In genomic region chr1:70358921-70359564, GRCh38 we compare ENCODE assay signal across 14 cellular contexts. TPM values are rescaled to one million over a fixed set of nuclear protein-coding genes. Genes with fewer than 3 reads are reported as not detected.
DNase-seq lines count a peak whose midpoint lies in the region; ATAC-seq and TF ChIP-seq lines count a peak whose summit lies in the region.
"Had no signal": no experiment of that assay in that cellular context is flagged by ENCODE, and none has a peak within 500 bp of the region (broad histone marks: within the 10 kb centered on the region; RNA-seq: fewer than 3 reads in every experiment).

No MANE protein-coding gene starts in this region.

- no peak overlapping the region for H3K27ac Mint-ChIP-seq in activated naive CD4-positive, alpha-beta T cell treated with anti-CD3 and anti-CD28 coated beads, Interleukin-2, amount 10 ng/mL, durations not matched to agents 7 days and 5 days
- H3K27ac Mint-ChIP-seq: activated CD8-positive, alpha-beta T cell treated with anti-CD3 and anti-CD28 coated beads, Interleukin-2, amount 10 ng/mL, durations not matched to agents 7 days and 5 days had no signal

- ATAC-seq in GM18508 (IDR thresholded peaks at IDR 0.05; ENCODE audit: insufficient read depth, unreplicated experiment) (peak; percentile 65), GM21576 (IDR thresholded peaks at IDR 0.05; ENCODE audit: unreplicated experiment) (peak; percentile 27), HG03280 (IDR thresholded peaks at IDR 0.05; ENCODE audit: unreplicated experiment) (peak; percentile 28), Right ventricle myocardium inferior (no peak), GM19455 (IDR thresholded peaks at IDR 0.05; ENCODE audit: unreplicated experiment) (no peak), HG03439 (IDR thresholded peaks at IDR 0.05; ENCODE audit: unreplicated experiment) (no peak)
- ATAC-seq: activated CD8-positive, alpha-beta T cell treated with anti-CD3 and anti-CD28 coated beads, Interleukin-2, amount 10 ng/mL, durations not matched to agents 7 days and 5 days; psoas muscle had no signal

- CTCF ChIA-PET in activated naive CD4-positive, alpha-beta T cell treated with anti-CD3 and anti-CD28 coated beads, Interleukin-2, amount 10 ng/mL, durations not matched to agents 7 days and 5 days (lab: Charles Lee) = no interaction called here

- H3K9me3 Mint-ChIP-seq in activated naive CD4-positive, alpha-beta T cell treated with anti-CD3 and anti-CD28 coated beads, Interleukin-2, amount 10 ng/mL, durations not matched to agents 7 days and 5 days = no peaks in the 10 kb centered on the region

- H3K4me3 Mint-ChIP-seq in activated naive CD4-positive, alpha-beta T cell treated with anti-CD3 and anti-CD28 coated beads, Interleukin-2, amount 10 ng/mL, durations not matched to agents 7 days and 5 days = no peak overlapping the region
- H3K4me3 Mint-ChIP-seq: activated CD8-positive, alpha-beta T cell treated with anti-CD3 and anti-CD28 coated beads, Interleukin-2, amount 10 ng/mL, durations not matched to agents 7 days and 5 days had no signal

- H3K36me3 Mint-ChIP-seq in activated naive CD4-positive, alpha-beta T cell treated with anti-CD3 and anti-CD28 coated beads, Interleukin-2, amount 10 ng/mL, durations not matched to agents 7 days and 5 days = peaks cover 7% of the 10 kb centered on the region

- H3K27me3 Mint-ChIP-seq in activated naive CD4-positive, alpha-beta T cell treated with anti-CD3 and anti-CD28 coated beads, Interleukin-2, amount 10 ng/mL, durations not matched to agents 7 days and 5 days = no peaks in the 10 kb centered on the region

- H3K4me3 ChIP-seq in epithelial cell of esophagus (ENCODE audit: low read length) = no peak overlapping the region
- H3K4me3 ChIP-seq: psoas muscle, vagina had no signal

- TF ChIP-seq CTCF in epithelial cell of esophagus (IDR thresholded peaks at IDR 0.05; ENCODE audit: insufficient read depth, low read depth, low read length, missing control alignments) = no peak

- peaks cover 24% of the 10 kb centered on the region for H3K4me1 Mint-ChIP-seq in activated naive CD4-positive, alpha-beta T cell treated with anti-CD3 and anti-CD28 coated beads, Interleukin-2, amount 10 ng/mL, durations not matched to agents 7 days and 5 days

- intact Hi-C loops in Right ventricle myocardium inferior (cut with DNase I) = no loop called here

- DNase-seq in epithelial cell of esophagus (ENCODE audit: low read depth) = peak; percentile 45
- DNase-seq in Right ventricle myocardium inferior (ENCODE audit: missing footprints) = no peak
- no peak for DNase-seq in activated naive CD4-positive, alpha-beta T cell treated with anti-CD3 and anti-CD28 coated beads, Interleukin-2, amount 10 ng/mL, durations not matched to agents 7 days and 5 days
- DNase-seq: activated CD8-positive, alpha-beta T cell treated with anti-CD3 and anti-CD28 coated beads, Interleukin-2, amount 10 ng/mL, durations not matched to agents 7 days and 5 days; amygdala; Caco-2; psoas muscle; SIG-M5 had no signal

RNA-seq across cellular contexts. Expression of gene ANKRD13C, which starts 4.5 kb away (rescaled TPM):
- total RNA-seq in Right ventricle myocardium inferior = 9.4 TPM

RNA-seq across cellular contexts. Expression of gene CTH, which starts 52.0 kb away (rescaled TPM):
- total RNA-seq in Right ventricle myocardium inferior = 0.60 TPM

Comparison
In these comparisons a context has a peak if more than half of its experiments do, and no peak if none do; other contexts are left out.
1. ATAC-seq: peak in GM18508 (single experiment), GM21576 (single experiment) and HG03280 (single experiment); none in Right ventricle myocardium inferior (single experiment), GM19455 (single experiment) and HG03439 (single experiment).